In genomic region chr7:25829663-25830062, GRCh38 we compare ENCODE assay signal across 17 cellular contexts.
A peak's percentile ranks its signal among the peaks of the same experiment; 100 is the strongest.
DNase-seq lines count a peak whose midpoint lies in the region; ATAC-seq and TF ChIP-seq lines count a peak whose summit lies in the region.
"Had no signal": no experiment of that assay in that cellular context is flagged by ENCODE, and none has a peak within 500 bp of the region (broad histone marks: within the 10 kb centered on the region; RNA-seq: fewer than 3 reads in every experiment).

No MANE protein-coding gene starts in this region.

- ATAC-seq in psoas muscle: peak; percentile 35 to 82 (median 68)
- no peak for ATAC-seq in HG03354 (IDR thresholded peaks at IDR 0.05; ENCODE audit: poor library complexity, severe bottlenecking, unreplicated experiment)
- ATAC-seq: HCT116 had no signal

- H3K4me1 ChIP-seq in psoas muscle: peaks cover 12% of the 10 kb centered on the region
- H3K4me1 ChIP-seq: Caco-2 had no signal

- H3K27me3 Mint-ChIP-seq in nephron progenitor cell (ENCODE audit: low read depth, poor library complexity): peaks cover 9% of the 10 kb centered on the region

- intact Hi-C loops in psoas muscle (cut with DNase I): no loop called here

- peaks cover 58% of the 10 kb centered on the region for H3K4me1 Mint-ChIP-seq in nephron progenitor cell
- H3K4me1 Mint-ChIP-seq: CD4-positive, CD25-positive, alpha-beta regulatory T cell; CD8-positive, alpha-beta memory T cell had no signal

- peaks cover 10% of the 10 kb centered on the region for H3K36me3 Mint-ChIP-seq in nephron progenitor cell (ENCODE audit: low read depth)
- H3K36me3 Mint-ChIP-seq: CD4-positive, CD25-positive, alpha-beta regulatory T cell; CD8-positive, alpha-beta memory T cell had no signal

- no peak overlapping the region for H3K4me3 ChIP-seq in psoas muscle
- no peak overlapping the region for H3K4me3 ChIP-seq in MG63

- H3K27ac ChIP-seq in psoas muscle: peak overlapping the region; percentile 41
- H3K27ac ChIP-seq: HL-60 had no signal

- H3K9me3 ChIP-seq in psoas muscle (no peaks in the 10 kb centered on the region), MG63 (no peaks in the 10 kb centered on the region)
- H3K9me3 ChIP-seq: BE2C, Caco-2 had no signal

- H3K4me3 Mint-ChIP-seq in nephron progenitor cell: no peak overlapping the region
- H3K4me3 Mint-ChIP-seq: CD4-positive, CD25-positive, alpha-beta regulatory T cell; CD8-positive, alpha-beta memory T cell had no signal

- no peaks in the 10 kb centered on the region for H3K27me3 ChIP-seq in psoas muscle (ENCODE audit: insufficient read depth in 3 of 3, low read length in 2 of 3)
- no peaks in the 10 kb centered on the region for H3K27me3 ChIP-seq in MG63
- H3K27me3 ChIP-seq: BE2C had no signal

- H3K36me3 ChIP-seq in psoas muscle (ENCODE audit: insufficient read depth in 1 of 2, low read depth in 1 of 2) (no peaks in the 10 kb centered on the region), MG63 (no peaks in the 10 kb centered on the region)
- H3K36me3 ChIP-seq: BE2C had no signal

- TF ChIP-seq CTCF in nephron progenitor cell (IDR thresholded peaks at IDR 0.05): no peak
- TF ChIP-seq CTCF in psoas muscle (IDR thresholded peaks at IDR 0.05): no peak

- peaks cover 15% of the 10 kb centered on the region for H3K9me3 Mint-ChIP-seq in nephron progenitor cell
- H3K9me3 Mint-ChIP-seq: CD4-positive, CD25-positive, alpha-beta regulatory T cell; CD8-positive, alpha-beta memory T cell had no signal

- H3K27ac Mint-ChIP-seq in nephron progenitor cell: peak overlapping the region; percentile 99
- H3K27ac Mint-ChIP-seq: CD4-positive, CD25-positive, alpha-beta regulatory T cell had no signal

- DNase-seq in cerebellar cortex (ENCODE audit: low spot score) (peak; percentile 45), nephron progenitor cell (no peak), psoas muscle (no peak), MG63 (no peak), COR-L47 (lab: John Stamatoyannopoulos, UW) (no peak), NCI-H1105 (lab: John Stamatoyannopoulos, UW) (no peak)
- DNase-seq: ACHN; BE2C; C1 segment of cervical spinal cord; Caco-2; CD4-positive, CD25-positive, alpha-beta regulatory T cell; CD8-positive, alpha-beta memory T cell; GOT3; H7 had no signal
